ENCODE assay signal across 1 cellular context in genomic region chr11:64621283-64622019, GRCh38.
TF ChIP-seq lines count a peak whose summit lies in the region.

No MANE protein-coding gene starts in this region.

TF ChIP-seq in H1, 55 proteins besides CTCF, POLR2A, EP300 and RAD21 (continued from another document):
- TF ChIP-seq, protein P1, sequence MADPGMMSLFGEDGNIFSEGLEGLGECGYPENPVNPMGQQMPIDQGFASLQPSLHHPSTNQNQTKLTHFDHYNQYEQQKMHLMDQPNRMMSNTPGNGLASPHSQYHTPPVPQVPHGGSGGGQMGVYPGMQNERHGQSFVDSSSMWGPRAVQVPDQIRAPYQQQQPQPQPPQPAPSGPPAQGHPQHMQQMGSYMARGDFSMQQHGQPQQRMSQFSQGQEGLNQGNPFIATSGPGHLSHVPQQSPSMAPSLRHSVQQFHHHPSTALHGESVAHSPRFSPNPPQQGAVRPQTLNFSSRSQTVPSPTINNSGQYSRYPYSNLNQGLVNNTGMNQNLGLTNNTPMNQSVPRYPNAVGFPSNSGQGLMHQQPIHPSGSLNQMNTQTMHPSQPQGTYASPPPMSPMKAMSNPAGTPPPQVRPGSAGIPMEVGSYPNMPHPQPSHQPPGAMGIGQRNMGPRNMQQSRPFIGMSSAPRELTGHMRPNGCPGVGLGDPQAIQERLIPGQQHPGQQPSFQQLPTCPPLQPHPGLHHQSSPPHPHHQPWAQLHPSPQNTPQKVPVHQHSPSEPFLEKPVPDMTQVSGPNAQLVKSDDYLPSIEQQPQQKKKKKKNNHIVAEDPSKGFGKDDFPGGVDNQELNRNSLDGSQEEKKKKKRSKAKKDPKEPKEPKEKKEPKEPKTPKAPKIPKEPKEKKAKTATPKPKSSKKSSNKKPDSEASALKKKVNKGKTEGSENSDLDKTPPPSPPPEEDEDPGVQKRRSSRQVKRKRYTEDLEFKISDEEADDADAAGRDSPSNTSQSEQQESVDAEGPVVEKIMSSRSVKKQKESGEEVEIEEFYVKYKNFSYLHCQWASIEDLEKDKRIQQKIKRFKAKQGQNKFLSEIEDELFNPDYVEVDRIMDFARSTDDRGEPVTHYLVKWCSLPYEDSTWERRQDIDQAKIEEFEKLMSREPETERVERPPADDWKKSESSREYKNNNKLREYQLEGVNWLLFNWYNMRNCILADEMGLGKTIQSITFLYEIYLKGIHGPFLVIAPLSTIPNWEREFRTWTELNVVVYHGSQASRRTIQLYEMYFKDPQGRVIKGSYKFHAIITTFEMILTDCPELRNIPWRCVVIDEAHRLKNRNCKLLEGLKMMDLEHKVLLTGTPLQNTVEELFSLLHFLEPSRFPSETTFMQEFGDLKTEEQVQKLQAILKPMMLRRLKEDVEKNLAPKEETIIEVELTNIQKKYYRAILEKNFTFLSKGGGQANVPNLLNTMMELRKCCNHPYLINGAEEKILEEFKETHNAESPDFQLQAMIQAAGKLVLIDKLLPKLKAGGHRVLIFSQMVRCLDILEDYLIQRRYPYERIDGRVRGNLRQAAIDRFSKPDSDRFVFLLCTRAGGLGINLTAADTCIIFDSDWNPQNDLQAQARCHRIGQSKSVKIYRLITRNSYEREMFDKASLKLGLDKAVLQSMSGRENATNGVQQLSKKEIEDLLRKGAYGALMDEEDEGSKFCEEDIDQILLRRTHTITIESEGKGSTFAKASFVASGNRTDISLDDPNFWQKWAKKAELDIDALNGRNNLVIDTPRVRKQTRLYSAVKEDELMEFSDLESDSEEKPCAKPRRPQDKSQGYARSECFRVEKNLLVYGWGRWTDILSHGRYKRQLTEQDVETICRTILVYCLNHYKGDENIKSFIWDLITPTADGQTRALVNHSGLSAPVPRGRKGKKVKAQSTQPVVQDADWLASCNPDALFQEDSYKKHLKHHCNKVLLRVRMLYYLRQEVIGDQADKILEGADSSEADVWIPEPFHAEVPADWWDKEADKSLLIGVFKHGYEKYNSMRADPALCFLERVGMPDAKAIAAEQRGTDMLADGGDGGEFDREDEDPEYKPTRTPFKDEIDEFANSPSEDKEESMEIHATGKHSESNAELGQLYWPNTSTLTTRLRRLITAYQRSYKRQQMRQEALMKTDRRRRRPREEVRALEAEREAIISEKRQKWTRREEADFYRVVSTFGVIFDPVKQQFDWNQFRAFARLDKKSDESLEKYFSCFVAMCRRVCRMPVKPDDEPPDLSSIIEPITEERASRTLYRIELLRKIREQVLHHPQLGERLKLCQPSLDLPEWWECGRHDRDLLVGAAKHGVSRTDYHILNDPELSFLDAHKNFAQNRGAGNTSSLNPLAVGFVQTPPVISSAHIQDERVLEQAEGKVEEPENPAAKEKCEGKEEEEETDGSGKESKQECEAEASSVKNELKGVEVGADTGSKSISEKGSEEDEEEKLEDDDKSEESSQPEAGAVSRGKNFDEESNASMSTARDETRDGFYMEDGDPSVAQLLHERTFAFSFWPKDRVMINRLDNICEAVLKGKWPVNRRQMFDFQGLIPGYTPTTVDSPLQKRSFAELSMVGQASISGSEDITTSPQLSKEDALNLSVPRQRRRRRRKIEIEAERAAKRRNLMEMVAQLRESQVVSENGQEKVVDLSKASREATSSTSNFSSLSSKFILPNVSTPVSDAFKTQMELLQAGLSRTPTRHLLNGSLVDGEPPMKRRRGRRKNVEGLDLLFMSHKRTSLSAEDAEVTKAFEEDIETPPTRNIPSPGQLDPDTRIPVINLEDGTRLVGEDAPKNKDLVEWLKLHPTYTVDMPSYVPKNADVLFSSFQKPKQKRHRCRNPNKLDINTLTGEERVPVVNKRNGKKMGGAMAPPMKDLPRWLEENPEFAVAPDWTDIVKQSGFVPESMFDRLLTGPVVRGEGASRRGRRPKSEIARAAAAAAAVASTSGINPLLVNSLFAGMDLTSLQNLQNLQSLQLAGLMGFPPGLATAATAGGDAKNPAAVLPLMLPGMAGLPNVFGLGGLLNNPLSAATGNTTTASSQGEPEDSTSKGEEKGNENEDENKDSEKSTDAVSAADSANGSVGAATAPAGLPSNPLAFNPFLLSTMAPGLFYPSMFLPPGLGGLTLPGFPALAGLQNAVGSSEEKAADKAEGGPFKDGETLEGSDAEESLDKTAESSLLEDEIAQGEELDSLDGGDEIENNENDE (IDR thresholded peaks at IDR 0.05; ENCODE audit: insufficient replicate concordance, low read length): no peak
- TF ChIP-seq MAFK (IDR thresholded peaks at IDR 0.05; ENCODE audit: low read depth, low read length): no peak
- no peak for TF ChIP-seq MAX (IDR thresholded peaks at IDR 0.05)
- TF ChIP-seq KDM1A (IDR thresholded peaks at IDR 0.05; ENCODE audit: borderline replicate concordance, low read length): no peak
- no peak for TF ChIP-seq SIX5 (IDR thresholded peaks at IDR 0.05; ENCODE audit: low read depth, low read length)
- no peak for TF ChIP-seq FOSL1 (IDR thresholded peaks at IDR 0.05; ENCODE audit: insufficient read depth, low read depth, low read length)
- TF ChIP-seq EGR1 (IDR thresholded peaks at IDR 0.05; ENCODE audit: borderline replicate concordance, low read depth, low read length): no peak
- TF ChIP-seq TAF7 (optimal IDR thresholded peaks at IDR 0.05; ENCODE audit: borderline replicate concordance, low read depth, low read length): no peak
- TF ChIP-seq BRCA1 (IDR thresholded peaks at IDR 0.05; ENCODE audit: low read depth, low read length): no peak
- TF ChIP-seq GABPA (IDR thresholded peaks at IDR 0.05; ENCODE audit: borderline replicate concordance, insufficient read depth, low read length): no peak
- TF ChIP-seq TEAD4 (IDR thresholded peaks at IDR 0.05; ENCODE audit: low read depth, low read length): no peak
- no peak for TF ChIP-seq RXRA (IDR thresholded peaks at IDR 0.05; ENCODE audit: insufficient read depth, low read depth, low read length)
- TF ChIP-seq GTF2F1 (IDR thresholded peaks at IDR 0.05; ENCODE audit: borderline replicate concordance, low read depth, low read length): no peak
- TF ChIP-seq JUN (IDR thresholded peaks at IDR 0.05; ENCODE audit: low read depth, low read length): no peak
- TF ChIP-seq JUND (IDR thresholded peaks at IDR 0.05; ENCODE audit: low read length): no peak
- no peak for TF ChIP-seq ATF3 (IDR thresholded peaks at IDR 0.05; ENCODE audit: insufficient read depth, low read depth, low read length)
- TF ChIP-seq CHD1 (IDR thresholded peaks at IDR 0.05; ENCODE audit: low read depth, low read length): no peak
- no peak for TF ChIP-seq CHD2 (IDR thresholded peaks at IDR 0.05; ENCODE audit: low read length)
